ENCODE assay signal across 23 cellular contexts in genomic region chr18:61657066-61657732, GRCh38.
"Had no signal": no experiment of that assay in that cellular context is flagged by ENCODE, and none has a peak within 500 bp of the region (broad histone marks: within the 10 kb centered on the region; RNA-seq: fewer than 3 reads in every experiment).

No MANE protein-coding gene starts in this region.

- H3K27me3 ChIP-seq: MG63 had no signal

- H3K27ac ChIP-seq: RWPE1 had no signal

- DNase-seq: MG63; NCI-H1092; NCI-H1105 treated with DMSO at 0.1 percent for 48 hours; NCI-H1417 treated with DMSO at 0.1 percent for 48 hours; NCI-H146; NCI-H1694 treated with DMSO at 0.1 percent for 48 hours; NCI-H1930; NCI-H2081; NCI-H2107; NCI-H226; NCI-H446; NCI-H510A; NCI-H524 treated with DMSO at 0.1 percent for 48 hours; NCI-H69; NCI-H774; NK-92 treated with Interleukin-12 subunit alpha and Interleukin-12 subunit beta, amount 100 ng/mL, for 24 hours; PC-3; SHP77; SK-N-SH; SW 1271 had no signal

- H3K9me3 ChIP-seq: MG63, SK-N-SH had no signal

- ATAC-seq: K562, Panc1, PC-3 had no signal

- H3K9ac ChIP-seq: SK-N-SH had no signal

- H3K36me3 ChIP-seq: MG63 had no signal

- H3K4me3 ChIP-seq: K562, MG63 had no signal

- H3K4me2 ChIP-seq: SK-N-SH had no signal
